ENCODE assay signal across 26 cellular contexts in genomic region chr3:183546625-183547024, GRCh38. TPM values are rescaled to one million over a fixed set of nuclear protein-coding genes. Genes with fewer than 3 reads are reported as not detected.
DNase-seq lines count a peak whose midpoint lies in the region; ATAC-seq, FAIRE-seq and TF ChIP-seq lines count a peak whose summit lies in the region.
"Had no signal": no experiment of that assay in that cellular context is flagged by ENCODE, and none has a peak within 500 bp of the region (broad histone marks: within the 10 kb centered on the region; RNA-seq: fewer than 3 reads in every experiment).

No MANE protein-coding gene starts in this region.

- H3K4me1 ChIP-seq in OCI-LY7 (ENCODE audit: insufficient read depth, low read length, poor library complexity, severe bottlenecking) (peaks cover 99% of the 10 kb centered on the region), GM12878 (ENCODE audit: control insufficient read depth, insufficient read depth, low read length) (peaks cover 12% of the 10 kb centered on the region), ovary (ENCODE audit: insufficient read depth) (no peaks in the 10 kb centered on the region)

- in situ Hi-C loops in GM12878 (cut with MboI), result no loop called here

- ATAC-seq in activated naive CD4-positive, alpha-beta T cell treated with anti-CD3 and anti-CD28 coated beads, Interleukin-2, amount 50 U/mL, for 72 hours, result no peak
- no peak for ATAC-seq in GM12878

- intact Hi-C loops in OCI-LY7 (cut with micrococcal nuclease; ENCODE audit: unreplicated experiment), result no loop called here
- intact Hi-C loops in GM12878 (cut with micrococcal nuclease; ENCODE audit: unreplicated experiment), result no loop called here
- intact Hi-C loops in ovary (cut with DNase I), result no loop called here
- intact Hi-C loops in activated T-helper 1 cell treated with anti-CD3 and anti-CD28 coated beads, Interleukin-12 subunit alpha, Interleukin-12 subunit beta, Interleukin-2, Interleukin-4 antibody, amounts not matched to agents 30 ng/mL and 10 ng/mL and 1 ng/mL, durations not matched to agents 14 hours and 24 hours and 36 hours (cut with micrococcal nuclease), result no loop called here

- H2AFZ ChIP-seq in OCI-LY7 (ENCODE audit: low read length) (no peak overlapping the region), GM12878 (ENCODE audit: control insufficient read depth, low read depth, low read length) (no peak overlapping the region)

- WGBS in GM12878 (ENCODE audit: insufficient coverage, insufficient replicate concordance, low lambda C conversion rate, missing lambda C conversion rate), result 87% methylated on average over 15 of the region's 19 CpGs
- WGBS in ovary, 3 donors, result 92 to 94% (median 94%) methylated on average over 19 of the region's 19 CpGs

- H3K27me3 ChIP-seq in GM12878 (replicated peaks in 1 of 2; ENCODE audit: control insufficient read depth in 2 of 2, insufficient read depth in 2 of 2, low read length in 1 of 2) (no peaks in the 10 kb centered on the region), ovary (no peaks in the 10 kb centered on the region)
- H3K27me3 ChIP-seq: BE2C; BLaER1 treated with 17β-estradiol and CSF1 and Interleukin-3, amounts not matched to agents 10 nM and 100 nM had no signal

- no TSS peak for BruUV-seq in OCI-LY7 (replicated peaks; lab: Mats Ljungman, UMichigan)
- BruUV-seq in GM12878 (replicated peaks; lab: Mats Ljungman, UMichigan), result no TSS peak

- H3K36me3 Mint-ChIP-seq in activated naive CD4-positive, alpha-beta T cell treated with anti-CD3 and anti-CD28 coated beads, Interleukin-2, amount 50 U/mL, for 24 hours, result peaks cover 16% of the 10 kb centered on the region
- peaks cover 16 to 41% of the 10 kb centered on the region in 2 donors for H3K36me3 Mint-ChIP-seq in activated naive CD4-positive, alpha-beta T cell treated with anti-CD3 and anti-CD28 coated beads, Interleukin-2, amount 50 U/mL, for 72 hours
- peaks cover 28% of the 10 kb centered on the region for H3K36me3 Mint-ChIP-seq in activated T-helper 1 cell treated with anti-CD3 and anti-CD28 coated beads, Interleukin-12 subunit alpha, Interleukin-12 subunit beta, Interleukin-2, Interleukin-4 antibody, amounts not matched to agents 30 ng/mL and 10 ng/mL and 1 ng/mL, durations not matched to agents 14 hours and 24 hours and 36 hours (ENCODE audit: low read depth)

- DNase-seq in activated naive CD4-positive, alpha-beta T cell treated with anti-CD3 and anti-CD28 coated beads, Interleukin-2, amount 50 U/mL, for 72 hours (ENCODE audit: low spot score in 2 of 2), result no peak
- DNase-seq in OCI-LY7 (ENCODE audit: low spot score), result no peak
- DNase-seq in GM12878 (ENCODE audit: low read depth, low spot score), result no peak
- DNase-seq in NCI-H1436 (lab: John Stamatoyannopoulos, UW), result no peak
- DNase-seq in ovary, result no peak
- no peak for DNase-seq in activated T-helper 1 cell treated with anti-CD3 and anti-CD28 coated beads, Interleukin-12 subunit alpha, Interleukin-12 subunit beta, Interleukin-2, Interleukin-4 antibody, amounts not matched to agents 30 ng/mL and 10 ng/mL and 1 ng/mL, durations not matched to agents 14 hours and 24 hours and 36 hours (ENCODE audit: low spot score)
- DNase-seq: BE2C; CD4-positive, alpha-beta T cell; CD8-positive, alpha-beta memory T cell; DMS 273 treated with DMSO at 0.1 percent for 48 hours; DMS79; GF-D8; GOT3; HFFc6 had no signal

- H3K79me2 ChIP-seq in OCI-LY7 (ENCODE audit: insufficient read depth, low read depth, low read length), result peaks cover 100% of the 10 kb centered on the region
- peaks cover 8% of the 10 kb centered on the region for H3K79me2 ChIP-seq in GM12878 (ENCODE audit: control insufficient read depth, insufficient read depth, low read length)

- SMC1A ChIA-PET in GM12878 (lab: Charles Lee; ENCODE audit: uncharacterized antibody, unreplicated experiment), result interaction anchor here (0.8 to 8.1 kb wide), 5 partner anchors 8 to 177 kb away, joined by 3 to 155 read pairs (median 13); no protein-coding TSS in a partner anchor

- CTCF ChIA-PET in OCI-LY7 (lab: Charles Lee; ENCODE audit: unreplicated experiment) (no interaction called here), GM12878 (lab: Yijun Ruan, JAX) (no interaction called here)

- H3K27ac ChIP-seq in OCI-LY7 (ENCODE audit: low read depth, low read length, poor library complexity, severe bottlenecking) (peak overlapping the region; percentile 96), GM12878 (ENCODE audit: control insufficient read depth, insufficient read depth) (no peak overlapping the region), ovary (no peak overlapping the region)
- H3K27ac ChIP-seq: 22Rv1 had no signal

- H4K20me1 ChIP-seq in OCI-LY7 (ENCODE audit: insufficient read depth, low read length), result peaks cover 58% of the 10 kb centered on the region
- H4K20me1 ChIP-seq in GM12878 (ENCODE audit: control insufficient read depth, insufficient read depth), result 0 out of 2 replicates have a peak, but pooled peaks cover 3% of the 10 kb centered on the region

- no peaks in the 10 kb centered on the region for H3K9me2 ChIP-seq in OCI-LY7 (ENCODE audit: insufficient read depth, low read length)

- H3K36me3 ChIP-seq in OCI-LY7 (ENCODE audit: insufficient read depth, low read length) (peaks cover 99% of the 10 kb centered on the region), GM12878 (ENCODE audit: control insufficient read depth in 2 of 2, insufficient read depth in 2 of 2, low read length in 1 of 2) (peaks cover 0 to 6% of the 10 kb centered on the region in 2 experiments; a peak in 2 of 4 replicates), ovary (no peaks in the 10 kb centered on the region)
- H3K36me3 ChIP-seq: BE2C, HAP-1 had no signal

- peak overlapping the region; percentile 41 for H3K27ac Mint-ChIP-seq in activated naive CD4-positive, alpha-beta T cell treated with anti-CD3 and anti-CD28 coated beads, Interleukin-2, amount 50 U/mL, for 24 hours
- H3K27ac Mint-ChIP-seq in activated naive CD4-positive, alpha-beta T cell treated with anti-CD3 and anti-CD28 coated beads, Interleukin-2, amount 50 U/mL, for 72 hours, result peak overlapping the region in 1 of 2 donors; percentile 86
- no peak overlapping the region for H3K27ac Mint-ChIP-seq in activated T-helper 1 cell treated with anti-CD3 and anti-CD28 coated beads, Interleukin-12 subunit alpha, Interleukin-12 subunit beta, Interleukin-2, Interleukin-4 antibody, amounts not matched to agents 30 ng/mL and 10 ng/mL and 1 ng/mL, durations not matched to agents 14 hours and 24 hours and 36 hours
- H3K27ac Mint-ChIP-seq: CD4-positive, alpha-beta T cell; CD8-positive, alpha-beta memory T cell; HFFc6 had no signal

- TF ChIP-seq POLR2A in GM12878 (IDR thresholded peaks at IDR 0.05; ENCODE audit: low read depth, low read length) (no peak), ovary (IDR thresholded peaks at IDR 0.05) (no peak)

- H3K27me3 Mint-ChIP-seq in activated naive CD4-positive, alpha-beta T cell treated with anti-CD3 and anti-CD28 coated beads, Interleukin-2, amount 50 U/mL, for 24 hours, result no peaks in the 10 kb centered on the region
- H3K27me3 Mint-ChIP-seq in activated T-helper 1 cell treated with anti-CD3 and anti-CD28 coated beads, Interleukin-12 subunit alpha, Interleukin-12 subunit beta, Interleukin-2, Interleukin-4 antibody, amounts not matched to agents 30 ng/mL and 10 ng/mL and 1 ng/mL, durations not matched to agents 14 hours and 24 hours and 36 hours (ENCODE audit: insufficient read depth), result no peaks in the 10 kb centered on the region
- H3K27me3 Mint-ChIP-seq: CD4-positive, alpha-beta T cell had no signal

- POLR2A ChIA-PET in OCI-LY7 (lab: Charles Lee), result interaction anchor here (1.7 to 2.9 kb wide), 2 partner anchors 11 to 45 kb away, joined by 5 to 11 read pairs; no protein-coding TSS in a partner anchor
- POLR2A ChIA-PET in GM12878 (lab: Charles Lee), result interaction anchor here (1.1 to 6.0 kb wide), 3 partner anchors 14 to 19 kb away, joined by 3 to 51 read pairs (median 18); no protein-coding TSS in a partner anchor

- H3K9me3 ChIP-seq in OCI-LY7 (ENCODE audit: low read length) (no peaks in the 10 kb centered on the region), GM12878 (replicated peaks; ENCODE audit: control insufficient read depth, insufficient read depth, low read length) (no peaks in the 10 kb centered on the region), ovary (no peaks in the 10 kb centered on the region)
- H3K9me3 ChIP-seq: BE2C, HAP-1 had no signal

- H3K4me2 ChIP-seq in OCI-LY7 (ENCODE audit: low read length), result peak overlapping the region; percentile 98
- no peak overlapping the region for H3K4me2 ChIP-seq in GM12878 (ENCODE audit: control insufficient read depth, insufficient read depth)

- TF ChIP-seq EP300 in GM12878 (IDR thresholded peaks at IDR 0.05; ENCODE audit: borderline replicate concordance in 1 of 2, control insufficient read depth in 1 of 2, low read depth in 2 of 2, low read length in 2 of 2), result no peak
- no peak for TF ChIP-seq EP300 in ovary (IDR thresholded peaks at IDR 0.05)

- TF ChIP-seq CTCF in OCI-LY7 (conservative IDR thresholded peaks at IDR 0.05; ENCODE audit: low read length) (no peak), GM12878 (IDR thresholded peaks at IDR 0.05 in 2 of 3, conservative IDR thresholded peaks at IDR 0.05 in 1 of 3; ENCODE audit: control insufficient read depth in 2 of 3, extremely low read depth in 1 of 3, insufficient read depth in 1 of 3, low read depth in 3 of 3, low read length in 3 of 3) (no peak), ovary (IDR thresholded peaks at IDR 0.05) (no peak)

- RAD21 ChIA-PET in GM12878 (lab: Charles Lee; ENCODE audit: unreplicated experiment), result interaction anchor here (3.1 to 9.3 kb wide), 2 partner anchors 8 to 13 kb away, joined by 17 to 154 read pairs; no protein-coding TSS in a partner anchor

- peak overlapping the region; percentile 97 for H3K4me3 ChIP-seq in OCI-LY7 (ENCODE audit: low read depth, low read length, poor library complexity, severe bottlenecking)
- no peak overlapping the region for H3K4me3 ChIP-seq in GM12878
- H3K4me3 ChIP-seq in ovary, result no peak overlapping the region
- H3K4me3 ChIP-seq: HAP-1 had no signal

- no peak overlapping the region for H3K9ac ChIP-seq in GM12878 (ENCODE audit: control insufficient read depth, insufficient read depth, low read length)
- H3K9ac ChIP-seq: BLaER1 treated with 17β-estradiol and CSF1 and Interleukin-3, amounts not matched to agents 10 nM and 100 nM had no signal

- no peak for TF ChIP-seq RAD21 in GM12878 (IDR thresholded peaks at IDR 0.05; ENCODE audit: insufficient read depth, low read depth, low read length)

- peaks cover 84% of the 10 kb centered on the region for H3K4me1 Mint-ChIP-seq in activated naive CD4-positive, alpha-beta T cell treated with anti-CD3 and anti-CD28 coated beads, Interleukin-2, amount 50 U/mL, for 24 hours
- peaks cover 70% of the 10 kb centered on the region for H3K4me1 Mint-ChIP-seq in activated T-helper 1 cell treated with anti-CD3 and anti-CD28 coated beads, Interleukin-12 subunit alpha, Interleukin-12 subunit beta, Interleukin-2, Interleukin-4 antibody, amounts not matched to agents 30 ng/mL and 10 ng/mL and 1 ng/mL, durations not matched to agents 14 hours and 24 hours and 36 hours (ENCODE audit: low read depth)

- H3K4me3 Mint-ChIP-seq in activated naive CD4-positive, alpha-beta T cell treated with anti-CD3 and anti-CD28 coated beads, Interleukin-2, amount 50 U/mL, for 24 hours, result no peak overlapping the region
- H3K4me3 Mint-ChIP-seq in activated T-helper 1 cell treated with anti-CD3 and anti-CD28 coated beads, Interleukin-12 subunit alpha, Interleukin-12 subunit beta, Interleukin-2, Interleukin-4 antibody, amounts not matched to agents 30 ng/mL and 10 ng/mL and 1 ng/mL, durations not matched to agents 14 hours and 24 hours and 36 hours, result no peak overlapping the region
- H3K4me3 Mint-ChIP-seq: CD14-positive monocyte; CD4-positive, alpha-beta T cell; CD8-positive, alpha-beta memory T cell; HFFc6 had no signal

- H3K9me3 Mint-ChIP-seq in activated naive CD4-positive, alpha-beta T cell treated with anti-CD3 and anti-CD28 coated beads, Interleukin-2, amount 50 U/mL, for 24 hours, result no peaks in the 10 kb centered on the region
- H3K9me3 Mint-ChIP-seq in activated naive CD4-positive, alpha-beta T cell treated with anti-CD3 and anti-CD28 coated beads, Interleukin-2, amount 50 U/mL, for 72 hours, result no peaks in the 10 kb centered on the region
- H3K9me3 Mint-ChIP-seq in activated T-helper 1 cell treated with anti-CD3 and anti-CD28 coated beads, Interleukin-12 subunit alpha, Interleukin-12 subunit beta, Interleukin-2, Interleukin-4 antibody, amounts not matched to agents 30 ng/mL and 10 ng/mL and 1 ng/mL, durations not matched to agents 14 hours and 24 hours and 36 hours, result no peaks in the 10 kb centered on the region
- H3K9me3 Mint-ChIP-seq: CD14-positive monocyte; CD4-positive, alpha-beta T cell; CD8-positive, alpha-beta memory T cell; HFFc6 had no signal

- FAIRE-seq in GM12878 (lab: Jason Lieb, UNC), result no peak
- FAIRE-seq: A204.1, D721Med, GM12892, H54 had no signal

RNA-seq across cellular contexts. Expression of gene KLHL6, which starts 8.9 kb away (rescaled TPM):
- total RNA-seq in activated naive CD4-positive, alpha-beta T cell treated with anti-CD3 and anti-CD28 coated beads, Interleukin-2, amount 50 U/mL, for 72 hours, result 10 to 100 TPM; 47.0 to 72.9 TPM
- 143 TPM in 2 replicates for total RNA-seq in OCI-LY7 (2014; rRNA removed; shearing (Covaris generic))
- total RNA-seq in OCI-LY7 (2022) (169 and 191 TPM in 2 replicates), GM12878 (2014; rRNA removed) (23.6 and 27.5 TPM in 2 replicates), GM12878 (2014; rRNA removed; fragmentation: Illumina TruSeq; extraction: Trizol) (26.8 and 28.0 TPM in 2 replicates), GM12878 (2021) (28.7 and 29.7 TPM in 2 replicates), ovary (1 to 10 TPM in 2 of 7 donors, under 1 TPM in 5; 0.35 to 3.9 (median 0.92) TPM)
- total RNA-seq in GM12878 (2013; cell fraction: nucleolus; rRNA removed), result 551 and 574 TPM in 2 replicates
- polyA plus RNA-seq in GM12878 (2011; ENCODE audit: low read depth), result 7.9 TPM
- polyA plus RNA-seq in GM12878 (2011; rRNA removed) (91.8 and 99.8 TPM in 2 replicates), GM12878 (2014; fragmentation: Illumina TruSeq; extraction: Trizol) (26.5 and 30.0 TPM in 2 replicates), GM12878 (2014; fragmentation: Nextera tagmentation; extraction: Ambion mirVana) (1 to 10 TPM; 4.0 to 4.2 TPM), GM12878 (2014; rRNA removed) (23.0 and 25.2 TPM in 2 replicates), GM12878 (2016; fragmentation: Nextera tagmentation; extraction: Ambion mirVana) (10 to 100 TPM; 16.5 to 19.9 TPM), ovary (1 to 10 TPM in 1 of 2 donors, under 1 TPM in 1; 0.21 to 2.7 TPM)
- polyA plus RNA-seq in GM12878 (2011; cell fraction: cytosol; rRNA removed), result 60.5 and 63.5 TPM in 2 replicates
- 139 and 178 TPM in 2 replicates for polyA plus RNA-seq in GM12878 (2011; cell fraction: nucleus; rRNA removed)
- 12.3 and 19.6 TPM in 2 replicates for polyA plus RNA-seq in GM12878 (2012)
- 104 and 116 TPM in 2 replicates for polyA minus RNA-seq in GM12878 (2011; rRNA and poly(A)+ RNA removed)
- 29.4 and 31.6 TPM in 2 replicates for polyA minus RNA-seq in GM12878 (2011; cell fraction: cytosol; rRNA and poly(A)+ RNA removed)
- 52.3 and 65.3 TPM in 2 replicates for polyA minus RNA-seq in GM12878 (2011; cell fraction: nucleus; rRNA and poly(A)+ RNA removed)
- 38.6 and 40.6 TPM in 2 replicates for total RNA-seq in activated T-helper 1 cell treated with anti-CD3 and anti-CD28 coated beads, Interleukin-12 subunit alpha, Interleukin-12 subunit beta, Interleukin-2, Interleukin-4 antibody, amounts not matched to agents 30 ng/mL and 10 ng/mL and 1 ng/mL, durations not matched to agents 14 hours and 24 hours and 36 hours
- total RNA-seq: Daoy, G401, HFFc6 had no signal
- polyA plus RNA-seq: AG04450 had no signal
